ENCODE assay signal across 1 cellular context in the genomic region with DNA sequence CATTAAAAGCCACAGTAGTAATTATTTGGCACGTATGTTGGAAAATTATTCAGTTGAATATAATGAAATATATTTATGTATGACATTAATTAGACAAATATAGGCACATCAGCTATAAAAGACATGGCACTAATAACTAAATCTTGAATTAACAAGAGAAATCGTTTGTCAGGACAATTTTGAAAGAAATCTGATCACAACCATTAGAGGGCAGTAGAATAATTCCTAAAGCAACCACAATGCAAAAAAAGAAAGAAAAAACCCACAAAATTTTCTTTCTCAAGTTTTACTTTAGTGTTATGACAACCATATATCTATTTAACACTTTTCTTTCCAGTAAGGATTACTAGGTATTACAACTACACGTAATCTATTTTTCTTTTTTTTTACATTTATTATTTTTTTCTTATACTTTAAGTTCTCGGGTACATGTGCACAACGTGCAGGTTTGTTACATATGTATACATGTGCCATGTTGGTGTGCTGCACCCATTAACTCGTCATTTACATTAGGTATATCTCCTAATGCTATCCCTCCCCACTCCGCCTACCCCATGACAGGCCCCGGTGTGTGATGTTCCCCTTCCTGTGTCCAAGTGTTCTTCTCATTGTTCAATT.
A peak's percentile ranks its signal among the peaks of the same experiment; 100 is the strongest.
TF ChIP-seq lines count a peak whose summit lies in the region.

No MANE protein-coding gene starts in this region.

TF ChIP-seq in GM12878, 131 proteins besides CTCF, POLR2A, EP300 and RAD21:
- TF ChIP-seq, protein P1, sequence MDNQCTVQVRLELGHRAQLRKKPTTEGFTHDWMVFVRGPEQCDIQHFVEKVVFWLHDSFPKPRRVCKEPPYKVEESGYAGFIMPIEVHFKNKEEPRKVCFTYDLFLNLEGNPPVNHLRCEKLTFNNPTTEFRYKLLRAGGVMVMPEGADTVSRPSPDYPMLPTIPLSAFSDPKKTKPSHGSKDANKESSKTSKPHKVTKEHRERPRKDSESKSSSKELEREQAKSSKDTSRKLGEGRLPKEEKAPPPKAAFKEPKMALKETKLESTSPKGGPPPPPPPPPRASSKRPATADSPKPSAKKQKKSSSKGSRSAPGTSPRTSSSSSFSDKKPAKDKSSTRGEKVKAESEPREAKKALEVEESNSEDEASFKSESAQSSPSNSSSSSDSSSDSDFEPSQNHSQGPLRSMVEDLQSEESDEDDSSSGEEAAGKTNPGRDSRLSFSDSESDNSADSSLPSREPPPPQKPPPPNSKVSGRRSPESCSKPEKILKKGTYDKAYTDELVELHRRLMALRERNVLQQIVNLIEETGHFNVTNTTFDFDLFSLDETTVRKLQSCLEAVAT (IDR thresholded peaks at IDR 0.05): peak; percentile 31; the same call in 1 of the 2 replicates
- TF ChIP-seq NBN (IDR thresholded peaks at IDR 0.05) (0 out of 2 replicates have a peak, but pooled peaks have one; percentile 46), ZNF384 (IDR thresholded peaks at IDR 0.05; ENCODE audit: borderline replicate concordance, low read depth, low read length) (peak; percentile 56; the same call in 1 of the 2 replicates), ZNF592 (IDR thresholded peaks at IDR 0.05) (peak; percentile 65; the same call in 1 of the 2 replicates), RUNX3 (IDR thresholded peaks at IDR 0.05; ENCODE audit: low read length) (peak; percentile 50; the same call in 1 of the 2 replicates), SMC3 (IDR thresholded peaks at IDR 0.05; ENCODE audit: borderline replicate concordance, low read length) (peak; percentile 86)
- TF ChIP-seq, protein P2, sequence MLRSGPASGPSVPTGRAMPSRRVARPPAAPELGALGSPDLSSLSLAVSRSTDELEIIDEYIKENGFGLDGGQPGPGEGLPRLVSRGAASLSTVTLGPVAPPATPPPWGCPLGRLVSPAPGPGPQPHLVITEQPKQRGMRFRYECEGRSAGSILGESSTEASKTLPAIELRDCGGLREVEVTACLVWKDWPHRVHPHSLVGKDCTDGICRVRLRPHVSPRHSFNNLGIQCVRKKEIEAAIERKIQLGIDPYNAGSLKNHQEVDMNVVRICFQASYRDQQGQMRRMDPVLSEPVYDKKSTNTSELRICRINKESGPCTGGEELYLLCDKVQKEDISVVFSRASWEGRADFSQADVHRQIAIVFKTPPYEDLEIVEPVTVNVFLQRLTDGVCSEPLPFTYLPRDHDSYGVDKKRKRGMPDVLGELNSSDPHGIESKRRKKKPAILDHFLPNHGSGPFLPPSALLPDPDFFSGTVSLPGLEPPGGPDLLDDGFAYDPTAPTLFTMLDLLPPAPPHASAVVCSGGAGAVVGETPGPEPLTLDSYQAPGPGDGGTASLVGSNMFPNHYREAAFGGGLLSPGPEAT (IDR thresholded peaks at IDR 0.05; ENCODE audit: low read depth): 0 out of 2 replicates have a peak, but pooled peaks have one; percentile 28
